36 cellular contexts compared by ENCODE assay signal in the genomic region with DNA sequence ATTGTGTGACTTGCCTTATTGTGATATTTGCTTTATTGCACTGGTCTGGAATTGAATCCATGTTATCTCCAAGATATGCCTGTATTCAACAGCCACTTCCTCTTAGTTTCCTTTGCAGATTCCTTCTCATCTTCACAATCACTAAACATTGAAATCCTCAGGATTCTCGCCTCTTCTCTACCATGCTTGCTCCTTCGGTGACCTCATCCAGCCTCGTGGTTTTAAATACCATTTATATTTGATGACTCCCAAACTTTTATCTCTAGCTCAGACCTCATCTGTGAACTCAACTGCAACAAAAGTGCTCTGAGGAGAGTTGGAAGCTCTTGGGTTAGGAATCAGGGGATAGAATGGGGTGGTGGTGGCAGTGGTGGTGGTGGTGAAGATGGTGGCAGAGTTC. TPM values are rescaled to one million over a fixed set of nuclear protein-coding genes. Genes with fewer than 3 reads are reported as not detected.
DNase-seq lines count a peak whose midpoint lies in the region; ATAC-seq, FAIRE-seq and TF ChIP-seq lines count a peak whose summit lies in the region.
"Had no signal": no experiment of that assay in that cellular context is flagged by ENCODE, and none has a peak within 500 bp of the region (broad histone marks: within the 10 kb centered on the region; RNA-seq: fewer than 3 reads in every experiment).

No MANE protein-coding gene starts in this region.

- H3F3A ChIP-seq in GM23338 (replicated peaks; ENCODE audit: low read depth) = no peaks in the 10 kb centered on the region

- no peaks in the 10 kb centered on the region for H3K79me1 ChIP-seq in H9 (ENCODE audit: insufficient read depth, low read depth, low read length, poor library complexity, severe bottlenecking)

- 32% methylated on average over 3 of the region's 3 CpGs for WGBS in K562 (ENCODE audit: insufficient coverage, low coverage, missing lambda C conversion rate)
- no CpG with 5 or more reads among the region's 3 CpGs for WGBS in H9 (ENCODE audit: extremely low coverage, insufficient read length, low lambda C conversion rate)

- no peak overlapping the region for H2BK120ac ChIP-seq in H9 (ENCODE audit: low read depth, low read length, poor library complexity, severe bottlenecking)

- no peak overlapping the region for H2BK12ac ChIP-seq in H9 (ENCODE audit: insufficient read length, low read depth, low read length)

- no peak for TF ChIP-seq EP300 in K562 (IDR thresholded peaks at IDR 0.05; ENCODE audit: low read length)

- H3K4me1 ChIP-seq in K562 (replicated peaks in 1 of 2; ENCODE audit: control insufficient read depth in 2 of 2, insufficient read depth in 2 of 2, low read length in 2 of 2) (no peaks in the 10 kb centered on the region), GM23338 (ENCODE audit: insufficient read depth) (no peaks in the 10 kb centered on the region), H9 (ENCODE audit: insufficient read depth, low read length) (no peaks in the 10 kb centered on the region)
- H3K4me1 ChIP-seq: HAP-1, pancreas, upper lobe of right lung had no signal

- H3K9me2 ChIP-seq in GM23338 (ENCODE audit: insufficient read depth) = no peaks in the 10 kb centered on the region

- H3K4me2 ChIP-seq in K562 (ENCODE audit: insufficient read depth, low read length) = no peak overlapping the region
- H3K4me2 ChIP-seq in GM23338 = no peak overlapping the region
- H3K4me2 ChIP-seq in H9 (ENCODE audit: insufficient read depth, insufficient read length, low read length) = no peak overlapping the region

- no peak overlapping the region for H3K27ac ChIP-seq in K562 (ENCODE audit: extremely low read depth, low read depth, low read length)
- H3K27ac ChIP-seq in GM23338 (ENCODE audit: low read depth) = no peak overlapping the region
- no peak overlapping the region for H3K27ac ChIP-seq in H9 (ENCODE audit: insufficient read length, low read depth, low read length)
- H3K27ac ChIP-seq: coronary artery, pancreas, skin epidermis, upper lobe of right lung had no signal

- no peak overlapping the region for H3K56ac ChIP-seq in H9 (ENCODE audit: insufficient read length, low read depth, low read length)

- intact Hi-C loops in K562 (cut with micrococcal nuclease) = no loop called here

- no peak for TF ChIP-seq POLR2A in K562 (conservative IDR thresholded peaks at IDR 0.05)

- H4K91ac ChIP-seq in H9 (ENCODE audit: insufficient read length, low read depth, low read length) = no peak overlapping the region

- no peak overlapping the region for H3K14ac ChIP-seq in H9 (ENCODE audit: insufficient read depth, low read length)

- no TSS peak for BruUV-seq in K562 (replicated peaks; lab: Mats Ljungman, UMichigan)

- H3K9ac ChIP-seq in K562 (ENCODE audit: insufficient read depth in 1 of 2, low read depth in 2 of 2, low read length in 2 of 2) = no peak overlapping the region
- H3K9ac ChIP-seq in H9 (ENCODE audit: extremely low read depth, insufficient read length, low read length) = no peak overlapping the region

- no peak for ATAC-seq in K562
- ATAC-seq in GM23338 = no peak
- no peak for ATAC-seq in GM19395 (IDR thresholded peaks at IDR 0.05; ENCODE audit: unreplicated experiment)
- ATAC-seq: activated naive CD4-positive, alpha-beta T cell treated with anti-CD3 and anti-CD28 coated beads, Interleukin-2, amount 50 U/mL, for 72 hours; activated T-helper 17 cell treated with anti-CD3 and anti-CD28 coated beads, Interleukin-2, amount 50 U/mL, for 72 hours; GM12878; pancreas; stimulated activated naive CD8-positive, alpha-beta T cell treated with anti-CD3 and anti-CD28 coated beads, Interleukin-15, Interleukin-2, amounts not matched to agents 100 U/mL and 50 U/mL, for 24 hours; T-cell; upper lobe of right lung had no signal

- H3K27me3 Mint-ChIP-seq in GM23338 (ENCODE audit: insufficient read depth, low read depth, poor library complexity) (no peaks in the 10 kb centered on the region), H9 (ENCODE audit: low read depth) (no peaks in the 10 kb centered on the region)
- H3K27me3 Mint-ChIP-seq: activated T-helper 17 cell treated with anti-CD3 and anti-CD28 coated beads, Interleukin-2, amount 50 U/mL, for 72 hours; CD4-positive, alpha-beta T cell; T-cell had no signal

- H3K23ac ChIP-seq in H9 (ENCODE audit: insufficient read length, low read depth, low read length) = no peak overlapping the region

- no peaks in the 10 kb centered on the region for H3K23me2 ChIP-seq in H9 (ENCODE audit: insufficient read length, low read depth, low read length, poor library complexity, severe bottlenecking)

- no peak overlapping the region for H4K8ac ChIP-seq in H9 (replicated peaks; ENCODE audit: insufficient read length, low read depth, low read length)

- H2BK15ac ChIP-seq in H9 (ENCODE audit: low read depth, low read length) = no peak overlapping the region

- in situ Hi-C loops in K562 (cut with MboI) = loop anchor here (25.0 kb wide), 1 partner anchor 336 kb away; a partner anchor contains a TSS

- CTCF ChIA-PET in K562 (lab: Yijun Ruan, JAX; ENCODE audit: low intra/inter-chr PET ratio) = no interaction called here

- H2BK5ac ChIP-seq in H9 (ENCODE audit: insufficient read length, low read length) = no peak overlapping the region

- H3K9me1 ChIP-seq in K562 (ENCODE audit: control insufficient read depth, insufficient read depth, low read length) = no peaks in the 10 kb centered on the region

- no peak overlapping the region for H4K5ac ChIP-seq in H9 (ENCODE audit: insufficient read length, low read depth, low read length)

- no peak overlapping the region for H2AK5ac ChIP-seq in H9 (ENCODE audit: insufficient read length, low read length)

- H3K79me2 ChIP-seq in K562 (ENCODE audit: control insufficient read depth, insufficient read depth, low read length) = no peaks in the 10 kb centered on the region
- no peaks in the 10 kb centered on the region for H3K79me2 ChIP-seq in GM23338 (replicated peaks; ENCODE audit: insufficient read depth)
- no peaks in the 10 kb centered on the region for H3K79me2 ChIP-seq in H9 (ENCODE audit: insufficient read depth, low read length)

- H2BK20ac ChIP-seq in H9 (ENCODE audit: low read depth, low read length, poor library complexity, severe bottlenecking) = no peak overlapping the region

- TF ChIP-seq RAD21 in K562 (CRISPR knock-in tag; conservative IDR thresholded peaks at IDR 0.05 in 1 of 2, IDR thresholded peaks at IDR 0.05 in 1 of 2) = no peak

- H3K27me3 ChIP-seq in K562 (ENCODE audit: control insufficient read depth in 2 of 2, insufficient read depth in 2 of 2, low read length in 2 of 2) (no peaks in the 10 kb centered on the region; a peak in 1 of 5 replicates), GM23338 (ENCODE audit: insufficient read depth) (no peaks in the 10 kb centered on the region), H9 (ENCODE audit: insufficient read depth, low read length) (no peaks in the 10 kb centered on the region)
- H3K27me3 ChIP-seq: pancreas, upper lobe of right lung had no signal

- H3K36me3 Mint-ChIP-seq in GM23338 (ENCODE audit: low read depth) (no peaks in the 10 kb centered on the region), H9 (ENCODE audit: insufficient read depth in 1 of 3, low read depth in 3 of 3) (peaks cover 0 to 4% (median 0%) of the 10 kb centered on the region in 3 experiments; a peak in 1 of 7 replicates)

- no peak overlapping the region for H3K4me3 Mint-ChIP-seq in GM23338
- H3K4me3 Mint-ChIP-seq in H9 = no peak overlapping the region
- H3K4me3 Mint-ChIP-seq: activated T-helper 17 cell treated with anti-CD3 and anti-CD28 coated beads, Interleukin-2, amount 50 U/mL, for 72 hours; CD4-positive, alpha-beta T cell; nephron progenitor cell; T-cell had no signal

- TF ChIP-seq CTCF in AG10803 (conservative IDR thresholded peaks at IDR 0.05; ENCODE audit: low read length) = no peak
- no peak for TF ChIP-seq CTCF in K562 (IDR thresholded peaks at IDR 0.05 in 2 of 3, conservative IDR thresholded peaks at IDR 0.05 in 1 of 3; ENCODE audit: insufficient read depth in 2 of 3, low read depth in 1 of 3, low read length in 3 of 3)
- TF ChIP-seq CTCF in GM23338 (conservative IDR thresholded peaks at IDR 0.05; ENCODE audit: low read depth in 2 of 2) = no peak
- no peak for TF ChIP-seq CTCF in H9 (conservative IDR thresholded peaks at IDR 0.05)

- H4K20me1 ChIP-seq in K562 (replicated peaks; ENCODE audit: control insufficient read depth, insufficient read depth, low read length) (no peaks in the 10 kb centered on the region), GM23338 (replicated peaks; ENCODE audit: insufficient read depth) (no peaks in the 10 kb centered on the region), H9 (ENCODE audit: control insufficient read depth, insufficient read depth, insufficient read length) (no peaks in the 10 kb centered on the region)

- POLR2A ChIA-PET in K562 (lab: Yijun Ruan, JAX) = no interaction called here

- H3K9me3 Mint-ChIP-seq in GM23338 (peaks cover 3% of the 10 kb centered on the region; the same call in 2 of the 3 replicates), H9 (peaks cover 0 to 8% of the 10 kb centered on the region in 2 experiments; a peak in 4 of 5 replicates)
- H3K9me3 Mint-ChIP-seq: activated T-helper 17 cell treated with anti-CD3 and anti-CD28 coated beads, Interleukin-2, amount 50 U/mL, for 72 hours; CD4-positive, alpha-beta T cell; T-cell had no signal

- FAIRE-seq in K562 (lab: Jason Lieb, UNC) = no peak
- FAIRE-seq: A204.1, GM12878, GM19239, pancreas had no signal

- no peaks in the 10 kb centered on the region for H3K36me3 ChIP-seq in K562 (ENCODE audit: control insufficient read depth, insufficient read depth, low read length)
- H3K36me3 ChIP-seq in GM23338 (ENCODE audit: insufficient read depth) = no peaks in the 10 kb centered on the region
- H3K36me3 ChIP-seq: HAP-1, pancreas, upper lobe of right lung had no signal

- no peak overlapping the region for H3K4ac ChIP-seq in H9 (ENCODE audit: low read depth, low read length)

- H3K27ac Mint-ChIP-seq in GM23338 = no peak overlapping the region
- H3K27ac Mint-ChIP-seq in H9 = no peak overlapping the region
- H3K27ac Mint-ChIP-seq: activated T-helper 17 cell treated with anti-CD3 and anti-CD28 coated beads, Interleukin-2, amount 50 U/mL, for 72 hours; CD4-positive, alpha-beta T cell; T-cell had no signal

- no peak overlapping the region for H3K18ac ChIP-seq in H9 (ENCODE audit: insufficient read length, low read depth, low read length)

- H2AFZ ChIP-seq in K562 (ENCODE audit: low read depth, low read length) (no peak overlapping the region), GM23338 (no peak overlapping the region), H9 (ENCODE audit: low read length) (no peak overlapping the region)

- H3T11ph ChIP-seq in H9 (ENCODE audit: low read length) = no peak overlapping the region

- DNase-seq in AG10803 (ENCODE audit: low read depth) (peak; percentile 13), M059J (ENCODE audit: low read depth) (peak; percentile 45), K562 (ENCODE audit: extremely low read depth in 1 of 4, low spot score in 3 of 4) (no peak), kidney tubule cell (ENCODE audit: low spot score) (peak; percentile 68), GM23338 (ENCODE audit: low spot score) (no peak), DMS79 (lab: John Stamatoyannopoulos, UW) (no peak), H9 (no peak)
- DNase-seq: activated CD4-positive, alpha-beta T cell treated with anti-CD3 and anti-CD28 coated beads for 48 hours; AML-193; aorta; caudate nucleus; CD4-positive, alpha-beta T cell; effector CD8-positive, alpha-beta T cell; glutamatergic neuron; Kasumi-1; NCI-H1436 treated with DMSO at 0.1 percent for 48 hours; NCI-H2107; NCI-H446 treated with DMSO at 0.1 percent for 48 hours; NCI-H82; nephron progenitor cell; pancreas; retina; stimulated activated CD4-positive, alpha-beta T cell treated with anti-CD3 and anti-CD28 coated beads, Interleukin-1b, Interleukin-23, amount 100 ng/mL, for 48 hours; stimulated activated naive CD8-positive, alpha-beta T cell treated with anti-CD3 and anti-CD28 coated beads, Interleukin-15, Interleukin-2, amounts not matched to agents 100 U/mL and 50 U/mL, for 24 hours; T-cell; upper lobe of right lung had no signal

- H3K9me3 ChIP-seq in K562 (replicated peaks; ENCODE audit: control insufficient read depth, insufficient read depth, low read depth, low read length) (no peaks in the 10 kb centered on the region), H9 (ENCODE audit: control insufficient read depth, low read depth, low read length) (no peaks in the 10 kb centered on the region)
- H3K9me3 ChIP-seq: HAP-1, pancreas, upper lobe of right lung had no signal

- H3K4me1 Mint-ChIP-seq in GM23338 (peaks cover 1% of the 10 kb centered on the region), H9 (peaks cover 0 to 1% of the 10 kb centered on the region in 2 experiments; a peak in 2 of 4 replicates)
- H3K4me1 Mint-ChIP-seq: activated T-helper 17 cell treated with anti-CD3 and anti-CD28 coated beads, Interleukin-2, amount 50 U/mL, for 72 hours; T-cell had no signal

- H3K4me3 ChIP-seq in AG10803 (ENCODE audit: low read length) = no peak overlapping the region
- H3K4me3 ChIP-seq in K562 = no peak overlapping the region
- no peak overlapping the region for H3K4me3 ChIP-seq in GM23338
- H3K4me3 ChIP-seq: coronary artery, GM12878, HAP-1, lung, pancreas, skin epidermis, upper lobe of right lung had no signal

RNA-seq across cellular contexts. Expression of a gene that starts 19.9 kb away (rescaled TPM):
- 101 and 238 TPM in 2 replicates for total RNA-seq in M059J (2014; rRNA removed; shearing (Covaris generic))
- 15.1 and 30.6 TPM in 2 replicates for total RNA-seq in K562 (2011; cell fraction: chromatin; rRNA removed; ENCODE audit: low replicate concordance)
- total RNA-seq in K562 (2011; cell fraction: nucleolus; rRNA removed) = 9.7 and 14.5 TPM in 2 replicates
- 12.2 and 21.1 TPM in 2 replicates for total RNA-seq in K562 (2011; cell fraction: nucleoplasm; rRNA removed)
- total RNA-seq in K562 (2014; rRNA removed) (316 and 1,050 TPM in 2 replicates), K562 (2014; rRNA removed; fragmentation: Illumina TruSeq; extraction: Trizol) (43.0 and 52.0 TPM in 2 replicates), K562 (2015; rRNA removed; fragmentation: Illumina TruSeq; extraction: Trizol) (32.9 and 34.6 TPM in 2 replicates), K562 (2021) (66.9 and 77.6 TPM in 2 replicates), H9 (2021) (59.8 and 67.3 TPM in 2 replicates)
- polyA plus RNA-seq in K562 (2011; rRNA removed) (58.3 and 73.7 TPM in 2 replicates), K562 (2014; fragmentation: Illumina TruSeq; extraction: Trizol) (38.2 and 47.6 TPM in 2 replicates), K562 (2014; fragmentation: Nextera tagmentation; extraction: Ambion mirVana) (10 to 100 TPM in 1 of 2 experiments, 1 to 10 TPM in 1; 9.2 to 10.6 TPM), K562 (2014; rRNA removed) (370 and 537 TPM in 2 replicates), GM23338 (2016; fragmentation: Nextera tagmentation; extraction: Ambion mirVana) (19.6 and 19.9 TPM in 2 replicates)
- 63.0 and 229 TPM in 2 replicates for polyA plus RNA-seq in K562 (2011; cell fraction: cytosol; rRNA removed)
- polyA plus RNA-seq in K562 (2011; cell fraction: nucleus; rRNA removed) = 25.9 and 40.4 TPM in 2 replicates
- polyA plus RNA-seq in K562 (2012) = 34.3 and 43.5 TPM in 2 replicates
- polyA minus RNA-seq in K562 (2011; rRNA and poly(A)+ RNA removed) = 86.9 and 94.7 TPM in 2 replicates
- polyA minus RNA-seq in K562 (2011; cell fraction: cytosol; rRNA and poly(A)+ RNA removed) = 37.8 and 44.7 TPM in 2 replicates
- polyA minus RNA-seq in K562 (2011; cell fraction: nucleus; rRNA and poly(A)+ RNA removed) = 20.8 and 24.2 TPM in 2 replicates
- 46.3 and 47.0 TPM in 2 replicates for total RNA-seq in GM23338 (2014; rRNA removed; shearing (Covaris generic))

Comparison
In these comparisons a context has a peak if more than half of its experiments do, and no peak if none do; other contexts are left out.
1. DNase-seq: peak in AG10803 (single experiment), M059J (single experiment) and kidney tubule cell (single experiment); none in K562 (0 of 4), GM23338 (single experiment), DMS79 (single experiment) and H9 (single experiment).